Comparison of ENCODE assay signal across 18 cellular contexts in genomic region chr22:19244600-19245352, GRCh38.
"Had no signal": no experiment of that assay in that cellular context is flagged by ENCODE, and none has a peak within 500 bp of the region (broad histone marks: within the 10 kb centered on the region; RNA-seq: fewer than 3 reads in every experiment).

No MANE protein-coding gene starts in this region.

- H3K27ac ChIP-seq: ascending aorta, breast epithelium, lower lobe of right lung, WERI-Rb-1 had no signal

- H3K9me3 Mint-ChIP-seq: activated CD4-positive, alpha-beta memory T cell treated with anti-CD3 and anti-CD28 coated beads, Interleukin-2, amount 10 ng/mL, durations not matched to agents 7 days and 5 days; activated naive CD4-positive, alpha-beta T cell treated with anti-CD3 and anti-CD28 coated beads, Interleukin-2, amount 10 ng/mL, durations not matched to agents 7 days and 5 days; activated naive CD8-positive, alpha-beta T cell treated with anti-CD3 and anti-CD28 coated beads, Interleukin-2, amount 50 U/mL, for 24 hours; activated T-cell treated with anti-CD3 and anti-CD28 coated beads, Interleukin-2, amount 50 U/mL, for 4 hours; naive thymus-derived CD8-positive, alpha-beta T cell had no signal

- H3K4me3 ChIP-seq: ascending aorta, breast epithelium, lower lobe of right lung had no signal

- H3K4me3 Mint-ChIP-seq: activated CD4-positive, alpha-beta memory T cell treated with anti-CD3 and anti-CD28 coated beads, Interleukin-2, amount 10 ng/mL, durations not matched to agents 7 days and 5 days; activated naive CD4-positive, alpha-beta T cell treated with anti-CD3 and anti-CD28 coated beads, Interleukin-2, amount 10 ng/mL, durations not matched to agents 7 days and 5 days; activated naive CD8-positive, alpha-beta T cell treated with anti-CD3 and anti-CD28 coated beads, Interleukin-2, amount 50 U/mL, for 24 hours; activated T-cell treated with anti-CD3 and anti-CD28 coated beads, Interleukin-2, amount 50 U/mL, for 4 hours; naive thymus-derived CD8-positive, alpha-beta T cell had no signal

- H3K27ac Mint-ChIP-seq: activated CD4-positive, alpha-beta memory T cell treated with anti-CD3 and anti-CD28 coated beads, Interleukin-2, amount 10 ng/mL, durations not matched to agents 7 days and 5 days; activated naive CD4-positive, alpha-beta T cell treated with anti-CD3 and anti-CD28 coated beads, Interleukin-2, amount 10 ng/mL, durations not matched to agents 7 days and 5 days; activated naive CD8-positive, alpha-beta T cell treated with anti-CD3 and anti-CD28 coated beads, Interleukin-2, amount 50 U/mL, for 24 hours; naive thymus-derived CD8-positive, alpha-beta T cell had no signal

- DNase-seq: activated CD4-positive, alpha-beta memory T cell treated with anti-CD3 and anti-CD28 coated beads, Interleukin-2, amount 10 ng/mL, durations not matched to agents 7 days and 5 days; activated naive CD4-positive, alpha-beta T cell treated with anti-CD3 and anti-CD28 coated beads, Interleukin-2, amount 10 ng/mL, durations not matched to agents 7 days and 5 days; activated naive CD8-positive, alpha-beta T cell treated with anti-CD3 and anti-CD28 coated beads, Interleukin-2, amount 50 U/mL, for 24 hours; activated T-cell treated with anti-CD3 and anti-CD28 coated beads, Interleukin-2, amount 50 U/mL, for 4 hours; cerebellar nuclear complex; cortex of kidney; erythroblast; foreskin melanocyte; lower lobe of right lung; naive thymus-derived CD8-positive, alpha-beta T cell; posterior cingulate gyrus; stimulated activated CD4-positive, alpha-beta T cell treated with anti-CD3 and anti-CD28 coated beads, Interleukin-12 subunit alpha, Interleukin-12 subunit beta, amount 100 ng/mL, for 4 hours; stimulated activated CD4-positive, alpha-beta T cell treated with anti-CD3 and anti-CD28 coated beads, Interleukin-1b, Interleukin-23, amount 100 ng/mL, for 48 hours; stimulated activated CD8-positive, alpha-beta memory T cell treated with anti-CD3 and anti-CD28 coated beads, Interleukin-4, amount 100 ng/mL, for 48 hours; stimulated activated naive CD4-positive, alpha-beta T cell; WERI-Rb-1 had no signal

- H3K36me3 Mint-ChIP-seq: activated naive CD4-positive, alpha-beta T cell treated with anti-CD3 and anti-CD28 coated beads, Interleukin-2, amount 10 ng/mL, durations not matched to agents 7 days and 5 days; naive thymus-derived CD8-positive, alpha-beta T cell had no signal

- H3K9me3 ChIP-seq: ascending aorta, breast epithelium, lower lobe of right lung had no signal

- H3K36me3 ChIP-seq: ascending aorta, breast epithelium, lower lobe of right lung had no signal

- H3K4me1 Mint-ChIP-seq: activated CD4-positive, alpha-beta memory T cell treated with anti-CD3 and anti-CD28 coated beads, Interleukin-2, amount 10 ng/mL, durations not matched to agents 7 days and 5 days; activated naive CD4-positive, alpha-beta T cell treated with anti-CD3 and anti-CD28 coated beads, Interleukin-2, amount 10 ng/mL, durations not matched to agents 7 days and 5 days; activated naive CD8-positive, alpha-beta T cell treated with anti-CD3 and anti-CD28 coated beads, Interleukin-2, amount 50 U/mL, for 24 hours; naive thymus-derived CD8-positive, alpha-beta T cell had no signal

- H3K27me3 ChIP-seq: ascending aorta, breast epithelium had no signal

- H3K4me1 ChIP-seq: ascending aorta, breast epithelium, lower lobe of right lung had no signal

- H3K27me3 Mint-ChIP-seq: activated CD4-positive, alpha-beta memory T cell treated with anti-CD3 and anti-CD28 coated beads, Interleukin-2, amount 10 ng/mL, durations not matched to agents 7 days and 5 days had no signal
